26 cellular contexts compared by ENCODE assay signal in genomic region chr2:124347209-124347608, GRCh38.
DNase-seq lines count a peak whose midpoint lies in the region; ATAC-seq and TF ChIP-seq lines count a peak whose summit lies in the region.
"Had no signal": no experiment of that assay in that cellular context is flagged by ENCODE, and none has a peak within 500 bp of the region (broad histone marks: within the 10 kb centered on the region; RNA-seq: fewer than 3 reads in every experiment).

No MANE protein-coding gene starts in this region.

- H3K4me3 ChIP-seq in GM23338 (no peak overlapping the region), neural progenitor cell (no peak overlapping the region), transverse colon (no peak overlapping the region)
- H3K4me3 ChIP-seq: A549; BLaER1 treated with 17β-estradiol and CSF1 and Interleukin-3, amounts not matched to agents 10 nM and 100 nM had no signal

- H3K9me3 ChIP-seq in neural progenitor cell (ENCODE audit: low read depth) (no peaks in the 10 kb centered on the region), transverse colon (no peaks in the 10 kb centered on the region)
- H3K9me3 ChIP-seq: A549; BLaER1 treated with 17β-estradiol and CSF1 and Interleukin-3, amounts not matched to agents 10 nM and 100 nM had no signal

- H3K4me2 ChIP-seq in GM23338 (no peak overlapping the region), neural progenitor cell (no peak overlapping the region)
- H3K4me2 ChIP-seq: A549; BLaER1 treated with 17β-estradiol and CSF1 and Interleukin-3, amounts not matched to agents 10 nM and 100 nM had no signal

- intact Hi-C loops in left ventricle myocardium superior (cut with micrococcal nuclease) (no loop called here), transverse colon (cut with DNase I; ENCODE audit: low total_unique reads) (no loop called here)

- H3K36me3 ChIP-seq in GM23338 (ENCODE audit: insufficient read depth) (no peaks in the 10 kb centered on the region; the same call in 1 of the 2 replicates), neural progenitor cell (no peaks in the 10 kb centered on the region), transverse colon (no peaks in the 10 kb centered on the region)
- H3K36me3 ChIP-seq: BLaER1 treated with 17β-estradiol and CSF1 and Interleukin-3, amounts not matched to agents 10 nM and 100 nM had no signal

- TF ChIP-seq CTCF in GM23338 (conservative IDR thresholded peaks at IDR 0.05; ENCODE audit: low read depth in 2 of 2) = no peak
- TF ChIP-seq CTCF in glutamatergic neuron (IDR thresholded peaks at IDR 0.05; ENCODE audit: partially characterized antibody, unreplicated experiment) = no peak
- TF ChIP-seq CTCF in neural progenitor cell (IDR thresholded peaks at IDR 0.05) = no peak
- no peak for TF ChIP-seq CTCF in transverse colon (IDR thresholded peaks at IDR 0.05)

- H3K36me3 Mint-ChIP-seq in GM23338 (ENCODE audit: low read depth) (no peaks in the 10 kb centered on the region), glutamatergic neuron (ENCODE audit: unreplicated experiment) (no peaks in the 10 kb centered on the region), neural progenitor cell (no peaks in the 10 kb centered on the region)

- no peak overlapping the region for H3K9ac ChIP-seq in neural progenitor cell
- H3K9ac ChIP-seq: BLaER1 treated with 17β-estradiol and CSF1 and Interleukin-3, amounts not matched to agents 10 nM and 100 nM had no signal

- no peak overlapping the region for H3K27ac Mint-ChIP-seq in GM23338
- H3K27ac Mint-ChIP-seq in glutamatergic neuron (ENCODE audit: unreplicated experiment) = peak overlapping the region; percentile 64
- no peak overlapping the region for H3K27ac Mint-ChIP-seq in neural progenitor cell
- H3K27ac Mint-ChIP-seq: CD4-positive, alpha-beta T cell had no signal

- 54 to 66% methylated on average over 5 to 7 of the region's 7 CpGs for WGBS in transverse colon (ENCODE audit: low coverage in 1 of 2), 2 donors

- peak; percentile 60 for ATAC-seq in GM23338
- no peak for ATAC-seq in left ventricle myocardium superior
- ATAC-seq: A549, Panc1 had no signal

- TF ChIP-seq EP300 in transverse colon (IDR thresholded peaks at IDR 0.05; ENCODE audit: low read depth) = no peak

- no peaks in the 10 kb centered on the region for H3K9me3 Mint-ChIP-seq in GM23338
- H3K9me3 Mint-ChIP-seq in glutamatergic neuron (ENCODE audit: unreplicated experiment) = peaks cover 2% of the 10 kb centered on the region
- H3K9me3 Mint-ChIP-seq in neural progenitor cell = no peaks in the 10 kb centered on the region

- H3K9me2 ChIP-seq in GM23338 (ENCODE audit: insufficient read depth) = no peaks in the 10 kb centered on the region

- H3K4me1 Mint-ChIP-seq in GM23338 = peaks cover 7% of the 10 kb centered on the region; the same call in 2 of the 3 replicates
- peaks cover 5% of the 10 kb centered on the region for H3K4me1 Mint-ChIP-seq in glutamatergic neuron (ENCODE audit: low read depth, unreplicated experiment)
- H3K4me1 Mint-ChIP-seq in neural progenitor cell = peaks cover 5% of the 10 kb centered on the region

- H3F3A ChIP-seq in GM23338 (replicated peaks; ENCODE audit: low read depth) (no peaks in the 10 kb centered on the region), neural progenitor cell (ENCODE audit: low read depth) (no peaks in the 10 kb centered on the region)

- no peak for TF ChIP-seq POLR2A in transverse colon (IDR thresholded peaks at IDR 0.05)

- H3K27me3 ChIP-seq in GM23338 (ENCODE audit: insufficient read depth) = no peaks in the 10 kb centered on the region
- no peaks in the 10 kb centered on the region for H3K27me3 ChIP-seq in neural progenitor cell
- no peaks in the 10 kb centered on the region for H3K27me3 ChIP-seq in transverse colon
- H3K27me3 ChIP-seq: BLaER1 treated with 17β-estradiol and CSF1 and Interleukin-3, amounts not matched to agents 10 nM and 100 nM had no signal

- H3K4me3 Mint-ChIP-seq in GM23338 (no peak overlapping the region), glutamatergic neuron (ENCODE audit: unreplicated experiment) (no peak overlapping the region), neural progenitor cell (no peak overlapping the region)
- H3K4me3 Mint-ChIP-seq: CD4-positive, alpha-beta T cell had no signal

- H4K20me1 ChIP-seq in GM23338 (replicated peaks; ENCODE audit: insufficient read depth) = no peaks in the 10 kb centered on the region
- H4K20me1 ChIP-seq in neural progenitor cell (ENCODE audit: low read depth) = no peaks in the 10 kb centered on the region
- H4K20me1 ChIP-seq: BLaER1 treated with 17β-estradiol and CSF1 and Interleukin-3, amounts not matched to agents 10 nM and 100 nM had no signal

- no peak overlapping the region for H3K27ac ChIP-seq in GM23338 (ENCODE audit: low read depth)
- no peak overlapping the region for H3K27ac ChIP-seq in neural progenitor cell
- no peak overlapping the region for H3K27ac ChIP-seq in transverse colon
- H3K27ac ChIP-seq: A549; BLaER1 treated with 17β-estradiol and CSF1 and Interleukin-3, amounts not matched to agents 10 nM and 100 nM had no signal

- H3K4me1 ChIP-seq in GM23338 (ENCODE audit: insufficient read depth) = 0 out of 2 replicates have a peak, but pooled peaks cover 5% of the 10 kb centered on the region
- H3K4me1 ChIP-seq in neural progenitor cell = no peaks in the 10 kb centered on the region
- H3K4me1 ChIP-seq in transverse colon = no peaks in the 10 kb centered on the region
- H3K4me1 ChIP-seq: A549; BLaER1 treated with 17β-estradiol and CSF1 and Interleukin-3, amounts not matched to agents 10 nM and 100 nM had no signal

- peak overlapping the region; percentile 89 for H2AFZ ChIP-seq in GM23338
- peak overlapping the region; percentile 88 for H2AFZ ChIP-seq in neural progenitor cell (replicated peaks)

- in situ Hi-C loops in transverse colon (cut with MboI; ENCODE audit: low pct_ligation_motif_present in 1 of 4, low pct_unique_long_range_greater_than_20kb in 1 of 4, low sequenced_read_pairs in 3 of 4) = no loop called here

- DNase-seq in GM23338 (ENCODE audit: low spot score) (peak; percentile 7), NCI-H2171 treated with DMSO at 0.1 percent for 48 hours (lab: John Stamatoyannopoulos, UW) (peak; percentile 96), glutamatergic neuron (peak; percentile 19), neural progenitor cell (ENCODE audit: low spot score) (no peak), left ventricle myocardium superior (no peak), D341Med (ENCODE audit: low spot score) (no peak), transverse colon (no peak)
- DNase-seq: AML-193; CD4-positive, alpha-beta T cell; COR-L47; DMS 273 treated with DMSO at 0.1 percent for 48 hours; DND-41; H7; IMR-90; KG1; MM.1S; NCI-H1048; NCI-H1694; NCI-H2081 treated with DMSO at 0.1 percent for 48 hours; NCI-H446 treated with DMSO at 0.1 percent for 48 hours; NCI-H69; SHP77 treated with DMSO at 0.1 percent for 48 hours; T-helper 1 cell had no signal

- H3K79me2 ChIP-seq in GM23338 (replicated peaks; ENCODE audit: insufficient read depth) = no peaks in the 10 kb centered on the region
- H3K79me2 ChIP-seq in neural progenitor cell (ENCODE audit: low read depth) = no peaks in the 10 kb centered on the region

- H3K27me3 Mint-ChIP-seq in GM23338 (ENCODE audit: insufficient read depth, low read depth, poor library complexity) (peaks cover 2% of the 10 kb centered on the region), glutamatergic neuron (ENCODE audit: unreplicated experiment) (no peaks in the 10 kb centered on the region), neural progenitor cell (ENCODE audit: insufficient read depth, low read depth) (peaks cover 6% of the 10 kb centered on the region)
- H3K27me3 Mint-ChIP-seq: CD4-positive, alpha-beta T cell had no signal

TF ChIP-seq in GM23338, 12 proteins besides CTCF, POLR2A, EP300 and RAD21 (continues in another document):
- TF ChIP-seq EZH2phosphoT487 (IDR thresholded peaks at IDR 0.05; ENCODE audit: unreplicated experiment) = no peak

Comparison
In these comparisons a context has a peak if more than half of its experiments do, and no peak if none do; other contexts are left out.
1. DNase-seq: peak in GM23338 (single experiment), NCI-H2171 treated with DMSO at 0.1 percent for 48 hours (single experiment) and glutamatergic neuron (single experiment); none in neural progenitor cell (single experiment), left ventricle myocardium superior (single experiment), D341Med (single experiment) and transverse colon (single experiment).